1 cellular context compared by ENCODE assay signal in the genomic region with DNA sequence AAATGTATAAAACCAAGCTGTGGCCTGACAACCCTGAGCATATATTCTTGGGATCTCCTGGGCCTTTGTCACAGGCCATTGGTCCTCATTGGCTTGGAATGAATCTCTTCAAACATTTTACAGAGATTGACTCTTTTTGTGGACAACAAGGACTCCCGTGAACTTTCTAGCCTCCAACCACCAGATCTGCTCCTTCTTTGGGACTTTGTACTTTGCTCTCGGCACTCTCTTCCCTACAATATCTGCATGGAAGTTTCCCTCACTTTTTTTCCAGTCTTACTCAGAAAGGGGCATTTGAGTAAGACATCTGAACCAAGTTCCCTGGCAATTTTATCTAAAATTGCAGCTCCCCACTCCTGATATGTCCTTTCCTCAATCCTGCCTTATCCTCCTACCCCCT.
TF ChIP-seq lines count a peak whose summit lies in the region.

No MANE protein-coding gene starts in this region.

TF ChIP-seq in HepG2, 621 proteins besides CTCF, POLR2A, EP300 and RAD21 (continued from another document and continues in another):
- TF ChIP-seq TOE1 (CRISPR knock-in tag; IDR thresholded peaks at IDR 0.05) (0 out of 2 replicates have a peak, but pooled peaks have one; percentile 32), ZNF879 (CRISPR knock-in tag; IDR thresholded peaks at IDR 0.05) (no peak), ZNF136 (CRISPR knock-in tag; IDR thresholded peaks at IDR 0.05; ENCODE audit: low read depth) (no peak), TCF7L2 (IDR thresholded peaks at IDR 0.05; ENCODE audit: low read depth, low read length) (no peak), ZNF883 (CRISPR knock-in tag; IDR thresholded peaks at IDR 0.05; ENCODE audit: not compliant biosample characterization) (no peak), ZNF747 (CRISPR knock-in tag; IDR thresholded peaks at IDR 0.05; ENCODE audit: borderline replicate concordance) (no peak), MAFG (CRISPR knock-in tag; IDR thresholded peaks at IDR 0.05) (no peak), ELF4 (CRISPR knock-in tag; IDR thresholded peaks at IDR 0.05; ENCODE audit: borderline replicate concordance) (no peak), ZNF619 (CRISPR knock-in tag; IDR thresholded peaks at IDR 0.05) (no peak), LCORL (IDR thresholded peaks at IDR 0.05) (no peak), LCORL (CRISPR knock-in tag; IDR thresholded peaks at IDR 0.05) (peak; percentile 68; the same call in 1 of the 2 replicates), ZNF30 (CRISPR knock-in tag; IDR thresholded peaks at IDR 0.05) (no peak), IKZF1 (IDR thresholded peaks at IDR 0.05) (no peak), ZNF431 (CRISPR knock-in tag; IDR thresholded peaks at IDR 0.05; ENCODE audit: borderline replicate concordance, low read depth) (no peak), ZNF776 (CRISPR knock-in tag; IDR thresholded peaks at IDR 0.05) (no peak), ERF (CRISPR knock-in tag; IDR thresholded peaks at IDR 0.05) (peak; percentile 47; the same call in 1 of the 2 replicates), SOX6 (IDR thresholded peaks at IDR 0.05) (no peak), SOX6 (CRISPR knock-in tag; IDR thresholded peaks at IDR 0.05) (peak; percentile 70), PAX8 (CRISPR knock-in tag; IDR thresholded peaks at IDR 0.05; ENCODE audit: borderline replicate concordance) (no peak), ISX (CRISPR knock-in tag; conservative IDR thresholded peaks at IDR 0.05) (no peak), IRF2 (CRISPR knock-in tag; IDR thresholded peaks at IDR 0.05) (0 out of 2 replicates have a peak, but pooled peaks have one; percentile 61), GFI1 (CRISPR knock-in tag; IDR thresholded peaks at IDR 0.05; ENCODE audit: borderline replicate concordance) (peak; percentile 46; the same call in 1 of the 2 replicates), HOXA7 (CRISPR knock-in tag; IDR thresholded peaks at IDR 0.05) (no peak), DPF2 (CRISPR knock-in tag; IDR thresholded peaks at IDR 0.05; ENCODE audit: borderline replicate concordance, low read depth) (no peak), ATAD3A (CRISPR knock-in tag; IDR thresholded peaks at IDR 0.05) (no peak), ZNF468 (CRISPR knock-in tag; IDR thresholded peaks at IDR 0.05) (no peak), BCL6 (CRISPR knock-in tag; IDR thresholded peaks at IDR 0.05) (peak; percentile 45; the same call in 1 of the 2 replicates), RBAK (CRISPR knock-in tag; IDR thresholded peaks at IDR 0.05) (no peak), KMT2B (CRISPR knock-in tag; IDR thresholded peaks at IDR 0.05) (0 out of 2 replicates have a peak, but pooled peaks have one; percentile 25), ZNF652 (CRISPR knock-in tag; IDR thresholded peaks at IDR 0.05; ENCODE audit: borderline replicate concordance, low read depth) (peak; percentile 20; the same call in 1 of the 2 replicates), KDM6A (CRISPR knock-in tag; IDR thresholded peaks at IDR 0.05; ENCODE audit: low read depth) (peak; percentile 58; the same call in 1 of the 2 replicates), RXRA (CRISPR knock-in tag; IDR thresholded peaks at IDR 0.05) (no peak), SYNCRIP (IDR thresholded peaks at IDR 0.05; ENCODE audit: insufficient read depth, low read depth, low read length) (no peak), ZNF451 (CRISPR knock-in tag; IDR thresholded peaks at IDR 0.05) (no peak), TP53 (CRISPR knock-in tag; conservative IDR thresholded peaks at IDR 0.05) (no peak), NRL (CRISPR knock-in tag; IDR thresholded peaks at IDR 0.05; ENCODE audit: borderline replicate concordance) (no peak), ELF3 (CRISPR knock-in tag; IDR thresholded peaks at IDR 0.05) (0 out of 2 replicates have a peak, but pooled peaks have one; percentile 28), U2AF2 (IDR thresholded peaks at IDR 0.05; ENCODE audit: low read depth, low read length) (no peak), MED1 (CRISPR knock-in tag; IDR thresholded peaks at IDR 0.05) (peak; percentile 44), HCFC1 (IDR thresholded peaks at IDR 0.05; ENCODE audit: low read depth, low read length) (no peak)
- TF ChIP-seq, protein P1, sequence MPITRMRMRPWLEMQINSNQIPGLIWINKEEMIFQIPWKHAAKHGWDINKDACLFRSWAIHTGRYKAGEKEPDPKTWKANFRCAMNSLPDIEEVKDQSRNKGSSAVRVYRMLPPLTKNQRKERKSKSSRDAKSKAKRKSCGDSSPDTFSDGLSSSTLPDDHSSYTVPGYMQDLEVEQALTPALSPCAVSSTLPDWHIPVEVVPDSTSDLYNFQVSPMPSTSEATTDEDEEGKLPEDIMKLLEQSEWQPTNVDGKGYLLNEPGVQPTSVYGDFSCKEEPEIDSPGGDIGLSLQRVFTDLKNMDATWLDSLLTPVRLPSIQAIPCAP (CRISPR knock-in tag; IDR thresholded peaks at IDR 0.05; ENCODE audit: low read depth), result no peak
- TF ChIP-seq, protein P2, sequence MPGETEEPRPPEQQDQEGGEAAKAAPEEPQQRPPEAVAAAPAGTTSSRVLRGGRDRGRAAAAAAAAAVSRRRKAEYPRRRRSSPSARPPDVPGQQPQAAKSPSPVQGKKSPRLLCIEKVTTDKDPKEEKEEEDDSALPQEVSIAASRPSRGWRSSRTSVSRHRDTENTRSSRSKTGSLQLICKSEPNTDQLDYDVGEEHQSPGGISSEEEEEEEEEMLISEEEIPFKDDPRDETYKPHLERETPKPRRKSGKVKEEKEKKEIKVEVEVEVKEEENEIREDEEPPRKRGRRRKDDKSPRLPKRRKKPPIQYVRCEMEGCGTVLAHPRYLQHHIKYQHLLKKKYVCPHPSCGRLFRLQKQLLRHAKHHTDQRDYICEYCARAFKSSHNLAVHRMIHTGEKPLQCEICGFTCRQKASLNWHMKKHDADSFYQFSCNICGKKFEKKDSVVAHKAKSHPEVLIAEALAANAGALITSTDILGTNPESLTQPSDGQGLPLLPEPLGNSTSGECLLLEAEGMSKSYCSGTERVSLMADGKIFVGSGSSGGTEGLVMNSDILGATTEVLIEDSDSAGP (CRISPR knock-in tag; IDR thresholded peaks at IDR 0.05; ENCODE audit: borderline replicate concordance), result no peak
- TF ChIP-seq, protein P3, sequence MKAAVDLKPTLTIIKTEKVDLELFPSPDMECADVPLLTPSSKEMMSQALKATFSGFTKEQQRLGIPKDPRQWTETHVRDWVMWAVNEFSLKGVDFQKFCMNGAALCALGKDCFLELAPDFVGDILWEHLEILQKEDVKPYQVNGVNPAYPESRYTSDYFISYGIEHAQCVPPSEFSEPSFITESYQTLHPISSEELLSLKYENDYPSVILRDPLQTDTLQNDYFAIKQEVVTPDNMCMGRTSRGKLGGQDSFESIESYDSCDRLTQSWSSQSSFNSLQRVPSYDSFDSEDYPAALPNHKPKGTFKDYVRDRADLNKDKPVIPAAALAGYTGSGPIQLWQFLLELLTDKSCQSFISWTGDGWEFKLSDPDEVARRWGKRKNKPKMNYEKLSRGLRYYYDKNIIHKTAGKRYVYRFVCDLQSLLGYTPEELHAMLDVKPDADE (CRISPR knock-in tag; IDR thresholded peaks at IDR 0.05), result no peak
- TF ChIP-seq, protein P4, sequence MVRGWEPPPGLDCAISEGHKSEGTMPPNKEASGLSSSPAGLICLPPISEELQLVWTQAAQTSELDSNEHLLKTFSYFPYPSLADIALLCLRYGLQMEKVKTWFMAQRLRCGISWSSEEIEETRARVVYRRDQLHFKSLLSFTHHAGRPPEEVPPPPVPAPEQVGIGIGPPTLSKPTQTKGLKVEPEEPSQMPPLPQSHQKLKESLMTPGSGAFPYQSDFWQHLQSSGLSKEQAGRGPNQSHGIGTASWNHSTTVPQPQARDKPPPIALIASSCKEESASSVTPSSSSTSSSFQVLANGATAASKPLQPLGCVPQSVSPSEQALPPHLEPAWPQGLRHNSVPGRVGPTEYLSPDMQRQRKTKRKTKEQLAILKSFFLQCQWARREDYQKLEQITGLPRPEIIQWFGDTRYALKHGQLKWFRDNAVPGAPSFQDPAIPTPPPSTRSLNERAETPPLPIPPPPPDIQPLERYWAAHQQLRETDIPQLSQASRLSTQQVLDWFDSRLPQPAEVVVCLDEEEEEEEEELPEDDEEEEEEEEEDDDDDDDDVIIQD (CRISPR knock-in tag; IDR thresholded peaks at IDR 0.05; ENCODE audit: low read depth), result peak; percentile 91
- TF ChIP-seq, protein P5, sequence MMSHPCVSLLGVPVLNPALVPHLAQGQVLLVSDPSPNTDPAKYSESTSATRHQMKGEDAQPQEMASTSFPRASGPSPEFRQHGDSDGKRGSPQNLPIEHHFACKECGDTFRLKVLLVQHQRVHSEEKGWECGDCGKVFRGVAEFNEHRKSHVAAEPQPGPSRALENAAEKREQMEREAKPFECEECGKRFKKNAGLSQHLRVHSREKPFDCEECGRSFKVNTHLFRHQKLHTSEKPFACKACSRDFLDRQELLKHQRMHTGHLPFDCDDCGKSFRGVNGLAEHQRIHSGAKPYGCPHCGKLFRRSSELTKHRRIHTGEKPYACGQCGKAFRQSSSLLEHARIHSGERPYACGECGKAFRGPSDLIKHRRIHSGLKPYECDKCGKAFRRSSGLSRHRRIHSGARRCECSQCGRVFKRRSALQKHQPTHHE (CRISPR knock-in tag; IDR thresholded peaks at IDR 0.05; ENCODE audit: borderline replicate concordance), result no peak
- TF ChIP-seq, protein P6, sequence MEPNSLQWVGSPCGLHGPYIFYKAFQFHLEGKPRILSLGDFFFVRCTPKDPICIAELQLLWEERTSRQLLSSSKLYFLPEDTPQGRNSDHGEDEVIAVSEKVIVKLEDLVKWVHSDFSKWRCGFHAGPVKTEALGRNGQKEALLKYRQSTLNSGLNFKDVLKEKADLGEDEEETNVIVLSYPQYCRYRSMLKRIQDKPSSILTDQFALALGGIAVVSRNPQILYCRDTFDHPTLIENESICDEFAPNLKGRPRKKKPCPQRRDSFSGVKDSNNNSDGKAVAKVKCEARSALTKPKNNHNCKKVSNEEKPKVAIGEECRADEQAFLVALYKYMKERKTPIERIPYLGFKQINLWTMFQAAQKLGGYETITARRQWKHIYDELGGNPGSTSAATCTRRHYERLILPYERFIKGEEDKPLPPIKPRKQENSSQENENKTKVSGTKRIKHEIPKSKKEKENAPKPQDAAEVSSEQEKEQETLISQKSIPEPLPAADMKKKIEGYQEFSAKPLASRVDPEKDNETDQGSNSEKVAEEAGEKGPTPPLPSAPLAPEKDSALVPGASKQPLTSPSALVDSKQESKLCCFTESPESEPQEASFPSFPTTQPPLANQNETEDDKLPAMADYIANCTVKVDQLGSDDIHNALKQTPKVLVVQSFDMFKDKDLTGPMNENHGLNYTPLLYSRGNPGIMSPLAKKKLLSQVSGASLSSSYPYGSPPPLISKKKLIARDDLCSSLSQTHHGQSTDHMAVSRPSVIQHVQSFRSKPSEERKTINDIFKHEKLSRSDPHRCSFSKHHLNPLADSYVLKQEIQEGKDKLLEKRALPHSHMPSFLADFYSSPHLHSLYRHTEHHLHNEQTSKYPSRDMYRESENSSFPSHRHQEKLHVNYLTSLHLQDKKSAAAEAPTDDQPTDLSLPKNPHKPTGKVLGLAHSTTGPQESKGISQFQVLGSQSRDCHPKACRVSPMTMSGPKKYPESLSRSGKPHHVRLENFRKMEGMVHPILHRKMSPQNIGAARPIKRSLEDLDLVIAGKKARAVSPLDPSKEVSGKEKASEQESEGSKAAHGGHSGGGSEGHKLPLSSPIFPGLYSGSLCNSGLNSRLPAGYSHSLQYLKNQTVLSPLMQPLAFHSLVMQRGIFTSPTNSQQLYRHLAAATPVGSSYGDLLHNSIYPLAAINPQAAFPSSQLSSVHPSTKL (CRISPR knock-in tag; IDR thresholded peaks at IDR 0.05), result peak; percentile 91
- TF ChIP-seq, protein P7, sequence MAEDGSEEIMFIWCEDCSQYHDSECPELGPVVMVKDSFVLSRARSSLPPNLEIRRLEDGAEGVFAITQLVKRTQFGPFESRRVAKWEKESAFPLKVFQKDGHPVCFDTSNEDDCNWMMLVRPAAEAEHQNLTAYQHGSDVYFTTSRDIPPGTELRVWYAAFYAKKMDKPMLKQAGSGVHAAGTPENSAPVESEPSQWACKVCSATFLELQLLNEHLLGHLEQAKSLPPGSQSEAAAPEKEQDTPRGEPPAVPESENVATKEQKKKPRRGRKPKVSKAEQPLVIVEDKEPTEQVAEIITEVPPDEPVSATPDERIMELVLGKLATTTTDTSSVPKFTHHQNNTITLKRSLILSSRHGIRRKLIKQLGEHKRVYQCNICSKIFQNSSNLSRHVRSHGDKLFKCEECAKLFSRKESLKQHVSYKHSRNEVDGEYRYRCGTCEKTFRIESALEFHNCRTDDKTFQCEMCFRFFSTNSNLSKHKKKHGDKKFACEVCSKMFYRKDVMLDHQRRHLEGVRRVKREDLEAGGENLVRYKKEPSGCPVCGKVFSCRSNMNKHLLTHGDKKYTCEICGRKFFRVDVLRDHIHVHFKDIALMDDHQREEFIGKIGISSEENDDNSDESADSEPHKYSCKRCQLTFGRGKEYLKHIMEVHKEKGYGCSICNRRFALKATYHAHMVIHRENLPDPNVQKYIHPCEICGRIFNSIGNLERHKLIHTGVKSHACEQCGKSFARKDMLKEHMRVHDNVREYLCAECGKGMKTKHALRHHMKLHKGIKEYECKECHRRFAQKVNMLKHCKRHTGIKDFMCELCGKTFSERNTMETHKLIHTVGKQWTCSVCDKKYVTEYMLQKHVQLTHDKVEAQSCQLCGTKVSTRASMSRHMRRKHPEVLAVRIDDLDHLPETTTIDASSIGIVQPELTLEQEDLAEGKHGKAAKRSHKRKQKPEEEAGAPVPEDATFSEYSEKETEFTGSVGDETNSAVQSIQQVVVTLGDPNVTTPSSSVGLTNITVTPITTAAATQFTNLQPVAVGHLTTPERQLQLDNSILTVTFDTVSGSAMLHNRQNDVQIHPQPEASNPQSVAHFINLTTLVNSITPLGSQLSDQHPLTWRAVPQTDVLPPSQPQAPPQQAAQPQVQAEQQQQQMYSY (CRISPR knock-in tag; IDR thresholded peaks at IDR 0.05), result no peak
- TF ChIP-seq, protein P8, sequence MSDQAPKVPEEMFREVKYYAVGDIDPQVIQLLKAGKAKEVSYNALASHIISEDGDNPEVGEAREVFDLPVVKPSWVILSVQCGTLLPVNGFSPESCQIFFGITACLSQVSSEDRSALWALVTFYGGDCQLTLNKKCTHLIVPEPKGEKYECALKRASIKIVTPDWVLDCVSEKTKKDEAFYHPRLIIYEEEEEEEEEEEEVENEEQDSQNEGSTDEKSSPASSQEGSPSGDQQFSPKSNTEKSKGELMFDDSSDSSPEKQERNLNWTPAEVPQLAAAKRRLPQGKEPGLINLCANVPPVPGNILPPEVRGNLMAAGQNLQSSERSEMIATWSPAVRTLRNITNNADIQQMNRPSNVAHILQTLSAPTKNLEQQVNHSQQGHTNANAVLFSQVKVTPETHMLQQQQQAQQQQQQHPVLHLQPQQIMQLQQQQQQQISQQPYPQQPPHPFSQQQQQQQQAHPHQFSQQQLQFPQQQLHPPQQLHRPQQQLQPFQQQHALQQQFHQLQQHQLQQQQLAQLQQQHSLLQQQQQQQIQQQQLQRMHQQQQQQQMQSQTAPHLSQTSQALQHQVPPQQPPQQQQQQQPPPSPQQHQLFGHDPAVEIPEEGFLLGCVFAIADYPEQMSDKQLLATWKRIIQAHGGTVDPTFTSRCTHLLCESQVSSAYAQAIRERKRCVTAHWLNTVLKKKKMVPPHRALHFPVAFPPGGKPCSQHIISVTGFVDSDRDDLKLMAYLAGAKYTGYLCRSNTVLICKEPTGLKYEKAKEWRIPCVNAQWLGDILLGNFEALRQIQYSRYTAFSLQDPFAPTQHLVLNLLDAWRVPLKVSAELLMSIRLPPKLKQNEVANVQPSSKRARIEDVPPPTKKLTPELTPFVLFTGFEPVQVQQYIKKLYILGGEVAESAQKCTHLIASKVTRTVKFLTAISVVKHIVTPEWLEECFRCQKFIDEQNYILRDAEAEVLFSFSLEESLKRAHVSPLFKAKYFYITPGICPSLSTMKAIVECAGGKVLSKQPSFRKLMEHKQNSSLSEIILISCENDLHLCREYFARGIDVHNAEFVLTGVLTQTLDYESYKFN (CRISPR knock-in tag; conservative IDR thresholded peaks at IDR 0.05), result peak; percentile 84
- TF ChIP-seq, protein P9, sequence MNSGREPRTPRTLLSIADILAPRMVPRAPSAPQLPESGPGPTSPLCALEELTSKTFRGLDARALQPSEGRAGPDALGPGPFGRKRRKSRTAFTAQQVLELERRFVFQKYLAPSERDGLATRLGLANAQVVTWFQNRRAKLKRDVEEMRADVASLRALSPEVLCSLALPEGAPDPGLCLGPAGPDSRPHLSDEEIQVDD (CRISPR knock-in tag; IDR thresholded peaks at IDR 0.05; ENCODE audit: borderline replicate concordance), result no peak
